ENCODE assay signal across 8 cellular contexts in the genomic region with DNA sequence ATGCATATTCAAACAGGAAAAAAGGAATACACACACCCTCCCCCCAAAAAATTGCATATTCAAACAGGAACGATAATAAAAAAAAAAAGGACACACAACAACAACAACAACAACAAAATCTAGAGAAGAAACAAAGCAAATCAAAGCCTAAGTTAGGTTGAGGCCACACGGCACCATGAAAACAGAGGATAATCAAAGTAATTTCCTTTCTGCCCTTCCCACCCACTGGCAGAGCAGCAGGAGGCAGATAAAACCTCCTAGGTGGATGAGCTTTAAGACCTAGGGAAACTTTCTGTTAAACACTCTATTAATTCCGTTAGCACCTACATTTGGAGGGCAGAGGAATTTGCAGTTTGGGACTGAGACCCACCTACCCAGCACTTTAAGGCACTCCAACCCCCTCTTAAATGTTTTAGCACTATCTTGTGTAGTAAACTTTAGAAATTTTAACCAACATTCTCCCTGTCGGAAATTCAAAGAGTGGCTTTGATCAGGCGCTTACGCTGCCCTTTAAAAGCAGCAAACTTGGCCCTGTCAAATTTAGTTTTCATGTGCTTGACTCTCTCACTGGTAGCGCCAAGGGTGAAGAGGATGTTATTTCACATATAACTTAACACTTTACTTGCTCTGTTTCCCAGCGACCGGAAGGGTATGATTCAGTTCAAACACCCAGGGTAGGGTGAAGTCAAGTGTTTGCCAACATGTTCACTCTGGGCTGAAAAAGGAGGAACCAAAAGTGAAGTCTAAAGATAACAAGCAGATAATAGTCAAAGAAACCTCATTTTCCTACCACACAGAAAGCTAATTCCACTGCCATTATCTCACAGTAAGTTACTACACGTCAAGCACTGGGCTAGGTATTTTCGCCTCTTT. TPM values are rescaled to one million over a fixed set of nuclear protein-coding genes. Genes with fewer than 3 reads are reported as not detected.
DNase-seq lines count a peak whose midpoint lies in the region; ATAC-seq, FAIRE-seq and TF ChIP-seq lines count a peak whose summit lies in the region.

No MANE protein-coding gene starts in this region.

- H3K4me1 ChIP-seq in K562 (replicated peaks in 1 of 2; ENCODE audit: control insufficient read depth in 2 of 2, insufficient read depth in 2 of 2, low read length in 2 of 2): peaks cover 3 to 11% of the 10 kb centered on the region in 2 experiments; a peak in 2 of 5 replicates
- H3K4me1 ChIP-seq in MM.1S (ENCODE audit: low read length): no peaks in the 10 kb centered on the region

- DNase-seq in activated CD8-positive, alpha-beta memory T cell treated with anti-CD3 and anti-CD28 coated beads, Interleukin-2, amount 10 ng/mL, durations not matched to agents 7 days and 5 days: peak; percentile 49
- DNase-seq in activated CD8-positive, alpha-beta memory T cell treated with anti-CD3 and anti-CD28 coated beads, Interleukin-2, amount 50 U/mL, for 48 hours: no peak
- DNase-seq in NCI-H226 (peak; percentile 96), K562 (ENCODE audit: extremely low read depth in 1 of 4, low spot score in 3 of 4) (peak in 1 of 4 experiments; percentile 24), medulla oblongata (ENCODE audit: extremely low spot score) (peak; percentile 42), NCI-H2196 treated with DMSO at 0.1 percent for 48 hours (lab: John Stamatoyannopoulos, UW; ENCODE audit: unreplicated experiment) (no peak), MM.1S (no peak)

- intact Hi-C loops in K562 (cut with micrococcal nuclease): no loop called here

- H3K27me3 Mint-ChIP-seq in activated CD8-positive, alpha-beta memory T cell treated with anti-CD3 and anti-CD28 coated beads, Interleukin-2, amount 10 ng/mL, durations not matched to agents 7 days and 5 days: peaks cover 47% of the 10 kb centered on the region

- H3K9me3 Mint-ChIP-seq in activated CD8-positive, alpha-beta memory T cell treated with anti-CD3 and anti-CD28 coated beads, Interleukin-2, amount 10 ng/mL, durations not matched to agents 7 days and 5 days (ENCODE audit: low read depth): no peaks in the 10 kb centered on the region

- ATAC-seq in activated CD8-positive, alpha-beta memory T cell treated with anti-CD3 and anti-CD28 coated beads, Interleukin-2, amount 10 ng/mL, durations not matched to agents 7 days and 5 days: peak; percentile 53
- ATAC-seq in HG02642 (IDR thresholded peaks at IDR 0.05; ENCODE audit: poor library complexity, unreplicated experiment) (peak; percentile 95), K562 (no peak)

- POLR2A ChIA-PET in K562 (lab: Yijun Ruan, JAX): no interaction called here

- H4K20me1 ChIP-seq in K562 (replicated peaks; ENCODE audit: control insufficient read depth, insufficient read depth, low read length) (no peaks in the 10 kb centered on the region), MM.1S (ENCODE audit: insufficient read depth, low read length) (no peaks in the 10 kb centered on the region)

- 36% methylated on average over 11 of the region's 11 CpGs for WGBS in K562 (ENCODE audit: insufficient coverage, low coverage, missing lambda C conversion rate)

- no peak overlapping the region for H3K4me3 ChIP-seq in K562
- no peak overlapping the region for H3K4me3 ChIP-seq in MM.1S (ENCODE audit: low read length)

- H3F3A ChIP-seq in MM.1S (ENCODE audit: insufficient read depth, low read length): no peaks in the 10 kb centered on the region

- H3K9me1 ChIP-seq in K562 (ENCODE audit: control insufficient read depth, insufficient read depth, low read length): no peaks in the 10 kb centered on the region

- 0 out of 4 replicates have a peak, but pooled peaks of 1 of the 2 experiments have one; percentile 3 for TF ChIP-seq RAD21 in K562 (CRISPR knock-in tag; conservative IDR thresholded peaks at IDR 0.05 in 1 of 2, IDR thresholded peaks at IDR 0.05 in 1 of 2)

- BruUV-seq in K562 (replicated peaks; lab: Mats Ljungman, UMichigan): no TSS peak

- peaks cover 21% of the 10 kb centered on the region for H3K4me1 Mint-ChIP-seq in activated CD8-positive, alpha-beta memory T cell treated with anti-CD3 and anti-CD28 coated beads, Interleukin-2, amount 10 ng/mL, durations not matched to agents 7 days and 5 days

- H3K36me3 ChIP-seq in K562 (ENCODE audit: control insufficient read depth, insufficient read depth, low read length) (no peaks in the 10 kb centered on the region), MM.1S (replicated peaks; ENCODE audit: insufficient read depth, low read length) (no peaks in the 10 kb centered on the region)

- H3K9ac ChIP-seq in K562 (ENCODE audit: insufficient read depth in 1 of 2, low read depth in 2 of 2, low read length in 2 of 2) (no peak overlapping the region), MM.1S (ENCODE audit: low read length) (no peak overlapping the region)

- no peaks in the 10 kb centered on the region for H3K36me3 Mint-ChIP-seq in activated CD8-positive, alpha-beta memory T cell treated with anti-CD3 and anti-CD28 coated beads, Interleukin-2, amount 10 ng/mL, durations not matched to agents 7 days and 5 days

- H3K9me3 ChIP-seq in K562 (replicated peaks; ENCODE audit: control insufficient read depth, insufficient read depth, low read depth, low read length) (no peaks in the 10 kb centered on the region), MM.1S (replicated peaks; ENCODE audit: insufficient read depth, low read length) (no peaks in the 10 kb centered on the region)

- peak; percentile 68 for FAIRE-seq in K562 (lab: Jason Lieb, UNC)

- TF ChIP-seq EP300 in K562 (IDR thresholded peaks at IDR 0.05; ENCODE audit: low read length): no peak

- CTCF ChIA-PET in activated CD8-positive, alpha-beta memory T cell treated with anti-CD3 and anti-CD28 coated beads, Interleukin-2, amount 10 ng/mL, durations not matched to agents 7 days and 5 days (lab: Charles Lee): no interaction called here
- CTCF ChIA-PET in K562 (lab: Yijun Ruan, JAX; ENCODE audit: low intra/inter-chr PET ratio): no interaction called here

- H3K27ac ChIP-seq in K562 (ENCODE audit: extremely low read depth, low read depth, low read length) (no peak overlapping the region), MM.1S (ENCODE audit: low read length) (no peak overlapping the region)

- H3K27ac Mint-ChIP-seq in activated CD8-positive, alpha-beta memory T cell treated with anti-CD3 and anti-CD28 coated beads, Interleukin-2, amount 10 ng/mL, durations not matched to agents 7 days and 5 days: peak overlapping the region; percentile 68

- peak overlapping the region; percentile 23; the same call in 1 of the 2 replicates for H3K4me2 ChIP-seq in K562 (ENCODE audit: insufficient read depth, low read length)
- no peak overlapping the region for H3K4me2 ChIP-seq in MM.1S (ENCODE audit: low read depth, low read length)

- no peak overlapping the region for H2AFZ ChIP-seq in K562 (ENCODE audit: low read depth, low read length)
- H2AFZ ChIP-seq in MM.1S (ENCODE audit: low read length): no peak overlapping the region

- no peaks in the 10 kb centered on the region for H3K9me2 ChIP-seq in MM.1S (replicated peaks; ENCODE audit: insufficient read depth, low read length)

- TF ChIP-seq CTCF in K562 (IDR thresholded peaks at IDR 0.05 in 2 of 3, conservative IDR thresholded peaks at IDR 0.05 in 1 of 3; ENCODE audit: insufficient read depth in 2 of 3, low read depth in 1 of 3, low read length in 3 of 3) (no peak), MM.1S (IDR thresholded peaks at IDR 0.05; ENCODE audit: low read length) (no peak)

- H3K27me3 ChIP-seq in K562 (ENCODE audit: control insufficient read depth in 2 of 2, insufficient read depth in 2 of 2, low read length in 2 of 2) (peaks cover 4 to 15% of the 10 kb centered on the region in 2 experiments; a peak in 3 of 5 replicates), MM.1S (replicated peaks; ENCODE audit: insufficient read depth, low read length) (no peaks in the 10 kb centered on the region)

- TF ChIP-seq POLR2A in K562 (conservative IDR thresholded peaks at IDR 0.05): no peak

- in situ Hi-C loops in K562 (cut with MboI): loop anchor here (25.0 kb wide), 1 partner anchor 594 kb away; no protein-coding TSS in a partner anchor

- no peak overlapping the region for H3K4me3 Mint-ChIP-seq in activated CD8-positive, alpha-beta memory T cell treated with anti-CD3 and anti-CD28 coated beads, Interleukin-2, amount 10 ng/mL, durations not matched to agents 7 days and 5 days

- H3K79me2 ChIP-seq in K562 (ENCODE audit: control insufficient read depth, insufficient read depth, low read length) (no peaks in the 10 kb centered on the region), MM.1S (ENCODE audit: low read length) (peaks cover 4% of the 10 kb centered on the region; the same call in 1 of the 2 replicates)

RNA-seq across cellular contexts. Expression of a gene that starts 9.2 kb away (rescaled TPM):
- 1 to 10 TPM in 1 of 2 experiments, under 1 TPM in 1; 0.38 to 1.5 TPM for total RNA-seq in activated CD8-positive, alpha-beta memory T cell treated with anti-CD3 and anti-CD28 coated beads, Interleukin-2, amount 10 ng/mL, durations not matched to agents 7 days and 5 days
- 0.92 and 4.1 TPM in 2 replicates for total RNA-seq in K562 (2011; cell fraction: chromatin; rRNA removed; ENCODE audit: low replicate concordance)
- 0.66 and 3.7 TPM in 2 replicates for total RNA-seq in K562 (2011; cell fraction: nucleolus; rRNA removed)
- total RNA-seq in K562 (2011; cell fraction: nucleoplasm; rRNA removed): 0.51 and 0.84 TPM in 2 replicates
- 0.86 and 4.1 TPM in 2 replicates for total RNA-seq in K562 (2014; rRNA removed)
- total RNA-seq in K562 (2014; rRNA removed; fragmentation: Illumina TruSeq; extraction: Trizol): 1.1 and 1.2 TPM in 2 replicates
- 1.3 and 1.5 TPM in 2 replicates for total RNA-seq in K562 (2015; rRNA removed; fragmentation: Illumina TruSeq; extraction: Trizol)
- 2.5 and 2.6 TPM in 2 replicates for total RNA-seq in K562 (2021)
- polyA plus RNA-seq in K562 (2011; rRNA removed): 1.9 and 3.2 TPM in 2 replicates
- 1.5 and 4.8 TPM in 2 replicates for polyA plus RNA-seq in K562 (2011; cell fraction: cytosol; rRNA removed)
- 4.3 and 10.7 TPM in 2 replicates for polyA plus RNA-seq in K562 (2011; cell fraction: nucleus; rRNA removed)
- 2.0 TPM in 2 replicates for polyA plus RNA-seq in K562 (2012)
- polyA plus RNA-seq in K562 (2014; fragmentation: Illumina TruSeq; extraction: Trizol): 0.97 and 1.1 TPM in 2 replicates
- polyA plus RNA-seq in K562 (2014; fragmentation: Nextera tagmentation; extraction: Ambion mirVana): under 1 TPM; 0.17 to 0.37 TPM
- polyA plus RNA-seq in K562 (2014; rRNA removed): 0.67 and 0.91 TPM in 2 replicates
- 5.4 and 9.5 TPM in 2 replicates for polyA minus RNA-seq in K562 (2011; rRNA and poly(A)+ RNA removed)
- 2.4 and 4.6 TPM in 2 replicates for polyA minus RNA-seq in K562 (2011; cell fraction: cytosol; rRNA and poly(A)+ RNA removed)
- 7.8 and 13.5 TPM in 2 replicates for polyA minus RNA-seq in K562 (2011; cell fraction: nucleus; rRNA and poly(A)+ RNA removed)

RNA-seq across cellular contexts. Expression of a gene that starts 53.7 kb away (rescaled TPM):
- 10 to 100 TPM; 63.6 to 74.6 TPM for total RNA-seq in activated CD8-positive, alpha-beta memory T cell treated with anti-CD3 and anti-CD28 coated beads, Interleukin-2, amount 10 ng/mL, durations not matched to agents 7 days and 5 days
- total RNA-seq in K562 (2011; cell fraction: chromatin; rRNA removed; ENCODE audit: low replicate concordance): 81.4 and 164 TPM in 2 replicates
- total RNA-seq in K562 (2011; cell fraction: nucleolus; rRNA removed): 95.6 and 99.2 TPM in 2 replicates
- 119 and 129 TPM in 2 replicates for total RNA-seq in K562 (2011; cell fraction: nucleoplasm; rRNA removed)
- 128 and 135 TPM in 2 replicates for total RNA-seq in K562 (2014; rRNA removed)
- 115 and 129 TPM in 2 replicates for total RNA-seq in K562 (2014; rRNA removed; fragmentation: Illumina TruSeq; extraction: Trizol)
- total RNA-seq in K562 (2015; rRNA removed; fragmentation: Illumina TruSeq; extraction: Trizol): 142 and 158 TPM in 2 replicates
- 88.1 and 94.9 TPM in 2 replicates for total RNA-seq in K562 (2021)
- polyA plus RNA-seq in K562 (2011; rRNA removed): 60.6 and 126 TPM in 2 replicates
- 50.8 and 91.3 TPM in 2 replicates for polyA plus RNA-seq in K562 (2011; cell fraction: cytosol; rRNA removed)
- polyA plus RNA-seq in K562 (2011; cell fraction: nucleus; rRNA removed): 28.3 and 29.2 TPM in 2 replicates
- 119 and 129 TPM in 2 replicates for polyA plus RNA-seq in K562 (2012)
- polyA plus RNA-seq in K562 (2014; fragmentation: Illumina TruSeq; extraction: Trizol): 101 and 106 TPM in 2 replicates
- 10 to 100 TPM; 22.9 to 37.1 TPM for polyA plus RNA-seq in K562 (2014; fragmentation: Nextera tagmentation; extraction: Ambion mirVana)
- 105 and 108 TPM in 2 replicates for polyA plus RNA-seq in K562 (2014; rRNA removed)
- 108 and 142 TPM in 2 replicates for polyA minus RNA-seq in K562 (2011; rRNA and poly(A)+ RNA removed)
- polyA minus RNA-seq in K562 (2011; cell fraction: cytosol; rRNA and poly(A)+ RNA removed): 21.8 and 38.4 TPM in 2 replicates
- 31.5 and 35.0 TPM in 2 replicates for polyA minus RNA-seq in K562 (2011; cell fraction: nucleus; rRNA and poly(A)+ RNA removed)

Comparison
In these comparisons a context has a peak if more than half of its experiments do, and no peak if none do; other contexts are left out.
1. DNase-seq: peak in activated CD8-positive, alpha-beta memory T cell treated with anti-CD3 and anti-CD28 coated beads, Interleukin-2, amount 10 ng/mL, durations not matched to agents 7 days and 5 days (single experiment), NCI-H226 (single experiment) and medulla oblongata (single experiment); none in activated CD8-positive, alpha-beta memory T cell treated with anti-CD3 and anti-CD28 coated beads, Interleukin-2, amount 50 U/mL, for 48 hours (single experiment), NCI-H2196 treated with DMSO at 0.1 percent for 48 hours (single experiment) and MM.1S (single experiment).